In genomic region chr4:185335579-185335978, GRCh38 we compare ENCODE assay signal across 23 cellular contexts.
A peak's percentile ranks its signal among the peaks of the same experiment; 100 is the strongest.
DNase-seq lines count a peak whose midpoint lies in the region; ATAC-seq, FAIRE-seq and TF ChIP-seq lines count a peak whose summit lies in the region.
"Had no signal": no experiment of that assay in that cellular context is flagged by ENCODE, and none has a peak within 500 bp of the region (broad histone marks: within the 10 kb centered on the region; RNA-seq: fewer than 3 reads in every experiment).

No MANE protein-coding gene starts in this region.

- intact Hi-C loops in left lung (cut with DNase I), result no loop called here

- ATAC-seq in A549, result no peak
- ATAC-seq in left lung, result peak; percentile 34
- ATAC-seq in stimulated activated naive B cell treated with anti-CD40 and anti-IgM and Interleukin-4, amounts not matched to agents 10 μg/mL and 1 μg/mL and 100 μg/mL, for 72 hours (replicated peaks), result no peak
- ATAC-seq in HG03025 (IDR thresholded peaks at IDR 0.05; ENCODE audit: low FRiP score, unreplicated experiment), result no peak
- ATAC-seq: K562 had no signal

- 60% methylated on average over 1 of the region's 1 CpG for WGBS in A549 (ENCODE audit: missing lambda C conversion rate)
- 95% methylated on average over 1 of the region's 1 CpG for WGBS in smooth muscle cell (ENCODE audit: low lambda C conversion rate)

- H3K27ac ChIP-seq in A549 (no peak overlapping the region), left lung (no peak overlapping the region), smooth muscle cell (ENCODE audit: low read depth) (no peak overlapping the region)
- H3K27ac ChIP-seq: BLaER1 treated with 17β-estradiol and CSF1 and Interleukin-3, amounts not matched to agents 10 nM and 100 nM; RWPE1 had no signal

- peaks cover 15 to 23% of the 10 kb centered on the region in 2 donors for H3K4me1 Mint-ChIP-seq in stimulated activated naive B cell treated with anti-CD40 and anti-IgM and Interleukin-4, amounts not matched to agents 10 μg/mL and 1 μg/mL and 100 μg/mL, for 72 hours

- peaks cover 35 to 69% of the 10 kb centered on the region in 2 donors for H3K36me3 Mint-ChIP-seq in stimulated activated naive B cell treated with anti-CD40 and anti-IgM and Interleukin-4, amounts not matched to agents 10 μg/mL and 1 μg/mL and 100 μg/mL, for 72 hours

- H3K36me3 ChIP-seq in left lung (peaks cover 0 to 25% of the 10 kb centered on the region in 2 donors), smooth muscle cell (ENCODE audit: low read depth) (no peaks in the 10 kb centered on the region)

- H3K27ac Mint-ChIP-seq in stimulated activated naive B cell treated with anti-CD40 and anti-IgM and Interleukin-4, amounts not matched to agents 10 μg/mL and 1 μg/mL and 100 μg/mL, for 72 hours, result no peak overlapping the region
- H3K27ac Mint-ChIP-seq: CD4-positive, alpha-beta T cell had no signal

- no peak for FAIRE-seq in A549 (lab: Jason Lieb, UNC)
- peak; percentile 39 for FAIRE-seq in GM18507 (lab: Jason Lieb, UNC)
- FAIRE-seq: H54, K562 had no signal

- H3K27me3 Mint-ChIP-seq in stimulated activated naive B cell treated with anti-CD40 and anti-IgM and Interleukin-4, amounts not matched to agents 10 μg/mL and 1 μg/mL and 100 μg/mL, for 72 hours, result no peaks in the 10 kb centered on the region
- H3K27me3 Mint-ChIP-seq: CD4-positive, alpha-beta T cell had no signal

- H3K4me3 Mint-ChIP-seq in stimulated activated naive B cell treated with anti-CD40 and anti-IgM and Interleukin-4, amounts not matched to agents 10 μg/mL and 1 μg/mL and 100 μg/mL, for 72 hours, result no peak overlapping the region
- H3K4me3 Mint-ChIP-seq: CD4-positive, alpha-beta T cell had no signal

- no peaks in the 10 kb centered on the region for H3K9me3 Mint-ChIP-seq in stimulated activated naive B cell treated with anti-CD40 and anti-IgM and Interleukin-4, amounts not matched to agents 10 μg/mL and 1 μg/mL and 100 μg/mL, for 72 hours
- H3K9me3 Mint-ChIP-seq: CD4-positive, alpha-beta T cell had no signal

- no peak for TF ChIP-seq CTCF in A549 (IDR thresholded peaks at IDR 0.05)
- TF ChIP-seq CTCF in epithelial cell of esophagus (IDR thresholded peaks at IDR 0.05; ENCODE audit: insufficient read depth, low read depth, low read length, missing control alignments), result no peak
- TF ChIP-seq CTCF in left lung (IDR thresholded peaks at IDR 0.05), result no peak
- TF ChIP-seq CTCF in smooth muscle cell (IDR thresholded peaks at IDR 0.05; ENCODE audit: borderline replicate concordance, insufficient read depth, poor library complexity, severe bottlenecking), result no peak

- H3K4me3 ChIP-seq in A549 (no peak overlapping the region), epithelial cell of esophagus (ENCODE audit: low read length) (no peak overlapping the region), left lung (no peak overlapping the region), smooth muscle cell (no peak overlapping the region)
- H3K4me3 ChIP-seq: BLaER1 treated with 17β-estradiol and CSF1 and Interleukin-3, amounts not matched to agents 10 nM and 100 nM; K562 had no signal

- no peak overlapping the region for H3K9ac ChIP-seq in smooth muscle cell (ENCODE audit: low read depth)
- H3K9ac ChIP-seq: BLaER1 treated with 17β-estradiol and CSF1 and Interleukin-3, amounts not matched to agents 10 nM and 100 nM had no signal

- H3K9me3 ChIP-seq in A549 (no peaks in the 10 kb centered on the region), left lung (peaks cover 0 to 5% of the 10 kb centered on the region in 2 donors), smooth muscle cell (replicated peaks; ENCODE audit: low read depth) (no peaks in the 10 kb centered on the region)

- H3K4me1 ChIP-seq in A549, result 0 out of 3 replicates have a peak, but pooled peaks cover 6% of the 10 kb centered on the region
- no peaks in the 10 kb centered on the region for H3K4me1 ChIP-seq in left lung
- H3K4me1 ChIP-seq in smooth muscle cell (ENCODE audit: low read depth), result peaks cover 6% of the 10 kb centered on the region

- TF ChIP-seq RAD21 in A549 (conservative IDR thresholded peaks at IDR 0.05 in 1 of 2, IDR thresholded peaks at IDR 0.05 in 1 of 2), result no peak

- H3K79me2 ChIP-seq in smooth muscle cell (ENCODE audit: low read depth), result no peaks in the 10 kb centered on the region

- TF ChIP-seq POLR2A in A549 (IDR thresholded peaks at IDR 0.05; ENCODE audit: low read length), result no peak

- POLR2A ChIA-PET in A549 (lab: Yijun Ruan, JAX), result no interaction called here

- H3K4me2 ChIP-seq in A549 (peak overlapping the region; percentile 23; the same call in 1 of the 3 replicates), smooth muscle cell (no peak overlapping the region)
- H3K4me2 ChIP-seq: BLaER1 treated with 17β-estradiol and CSF1 and Interleukin-3, amounts not matched to agents 10 nM and 100 nM had no signal

- H3F3A ChIP-seq in smooth muscle cell (ENCODE audit: low read depth), result no peaks in the 10 kb centered on the region

- no peak for DNase-seq in A549 (ENCODE audit: low read depth in 1 of 2, low spot score in 1 of 2)
- DNase-seq in GM18507 (ENCODE audit: extremely low spot score, insufficient read length, low read depth), result no peak
- DNase-seq in epithelial cell of esophagus (ENCODE audit: low read depth), result peak; percentile 12
- no peak for DNase-seq in left lung
- DNase-seq in stimulated activated naive B cell treated with anti-CD40 and anti-IgM and Interleukin-4, amounts not matched to agents 10 μg/mL and 1 μg/mL and 100 μg/mL, for 72 hours, result no peak
- DNase-seq in smooth muscle cell (lab: John Stamatoyannopoulos, UW; ENCODE audit: unreplicated experiment), result no peak
- DNase-seq in NCI-H526 treated with DMSO at 0.1 percent for 48 hours (lab: John Stamatoyannopoulos, UW), result no peak
- DNase-seq: 8988T; AML-193; CD4-positive, alpha-beta T cell; DMS53; Kasumi-1; NCI-H1105 treated with DMSO at 0.1 percent for 48 hours; NCI-H146; NCI-H1930; NCI-H446 treated with DMSO at 0.1 percent for 48 hours; NCI-H526; SHP77 had no signal

- H3K27me3 ChIP-seq in left lung (no peaks in the 10 kb centered on the region), smooth muscle cell (ENCODE audit: low read depth) (no peaks in the 10 kb centered on the region)
- H3K27me3 ChIP-seq: BLaER1 treated with 17β-estradiol and CSF1 and Interleukin-3, amounts not matched to agents 10 nM and 100 nM had no signal

- TF ChIP-seq EP300 in A549 (IDR thresholded peaks at IDR 0.05), result no peak

- no peaks in the 10 kb centered on the region for H4K20me1 ChIP-seq in smooth muscle cell (ENCODE audit: low read depth)

- CTCF ChIA-PET in A549 (lab: Yijun Ruan, JAX), result interaction anchor here (1.5 kb wide), 1 partner anchor 11 kb away, joined by 4 read pairs; no protein-coding TSS in a partner anchor

- H2AFZ ChIP-seq in smooth muscle cell (ENCODE audit: low read depth), result no peak overlapping the region

TF ChIP-seq in A549, 52 proteins besides CTCF, POLR2A, EP300 and RAD21 (continues in another document):
- no peak for TF ChIP-seq ZSCAN20 (CRISPR knock-in tag; IDR thresholded peaks at IDR 0.05)
- TF ChIP-seq EHMT2 (IDR thresholded peaks at IDR 0.05; ENCODE audit: low read depth), result no peak
- TF ChIP-seq ESRRA (IDR thresholded peaks at IDR 0.05; ENCODE audit: borderline replicate concordance, low read length), result no peak
- no peak for TF ChIP-seq REST (IDR thresholded peaks at IDR 0.05)
- no peak for TF ChIP-seq BCL3 (IDR thresholded peaks at IDR 0.05)
- no peak for TF ChIP-seq GATA3 (IDR thresholded peaks at IDR 0.05; ENCODE audit: borderline replicate concordance)
- TF ChIP-seq HDAC2 (IDR thresholded peaks at IDR 0.05), result no peak
- no peak for TF ChIP-seq NPAS2 (CRISPR knock-in tag; IDR thresholded peaks at IDR 0.05; ENCODE audit: borderline replicate concordance)
- no peak for TF ChIP-seq JUN (IDR thresholded peaks at IDR 0.05)
- no peak for TF ChIP-seq ATOH8 (CRISPR knock-in tag; IDR thresholded peaks at IDR 0.05; ENCODE audit: low read depth)
- no peak for TF ChIP-seq HOXA7 (CRISPR knock-in tag; IDR thresholded peaks at IDR 0.05)
- TF ChIP-seq SMC3 (IDR thresholded peaks at IDR 0.05), result no peak
